Comparison of ENCODE assay signal across 23 cellular contexts in the genomic region with DNA sequence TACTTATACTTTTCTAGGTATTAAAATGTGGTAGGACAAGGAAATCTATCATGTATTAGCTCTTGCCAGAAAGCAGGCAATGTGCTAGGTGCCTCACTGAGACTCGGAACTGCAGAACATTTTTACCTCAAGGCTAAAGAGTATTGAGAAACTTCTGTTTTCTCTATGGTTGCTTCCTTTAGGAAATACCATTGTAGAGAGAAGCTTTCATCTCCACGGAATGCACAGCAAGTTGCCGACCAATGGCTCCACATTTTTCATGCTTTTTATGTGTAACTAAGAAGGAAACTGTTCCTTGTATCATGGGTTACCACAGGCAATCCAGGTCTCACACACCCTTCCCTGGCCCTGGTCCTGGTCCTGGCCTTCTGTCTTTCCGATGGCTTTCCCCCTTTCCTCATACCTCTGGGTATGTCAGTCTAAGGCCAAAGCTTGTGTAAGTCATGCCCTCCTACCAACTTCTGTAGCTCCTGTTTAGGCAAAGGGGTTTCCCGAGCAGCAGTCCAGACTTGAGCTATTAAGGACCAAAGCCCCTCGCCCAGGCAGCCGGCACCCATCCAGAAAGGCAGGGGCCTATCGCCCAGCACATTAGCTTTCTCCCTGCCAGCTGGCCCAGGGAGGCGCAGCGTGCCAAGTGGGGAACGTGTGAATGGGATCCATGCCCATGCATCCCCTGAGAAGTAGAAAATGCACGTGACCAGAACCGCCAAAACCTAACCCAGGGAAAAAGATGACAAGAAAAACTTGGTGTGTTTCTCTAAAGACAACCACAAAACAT.
DNase-seq lines count a peak whose midpoint lies in the region; TF ChIP-seq lines count a peak whose summit lies in the region.
"Had no signal": no experiment of that assay in that cellular context is flagged by ENCODE, and none has a peak within 500 bp of the region (broad histone marks: within the 10 kb centered on the region; RNA-seq: fewer than 3 reads in every experiment).

No MANE protein-coding gene starts in this region.

- H3K56ac ChIP-seq in mesendoderm (ENCODE audit: low read length): no peak overlapping the region

- H3K27me3 ChIP-seq in mesendoderm (ENCODE audit: insufficient read depth, low read length, poor library complexity): no peaks in the 10 kb centered on the region
- H3K27me3 ChIP-seq: SJSA1 had no signal

- H3K79me2 ChIP-seq in mesendoderm (ENCODE audit: control insufficient read depth, insufficient read depth, low read length): peaks cover 2% of the 10 kb centered on the region

- H3K4me3 ChIP-seq in SK-N-MC: no peak overlapping the region
- no peak overlapping the region for H3K4me3 ChIP-seq in epithelial cell of esophagus (ENCODE audit: low read length)
- H3K4me3 ChIP-seq in mesendoderm (ENCODE audit: low read length): no peak overlapping the region
- H3K4me3 ChIP-seq: SJSA1 had no signal

- no peak overlapping the region for H3K4me2 ChIP-seq in mesendoderm (ENCODE audit: low read length)

- H3K4me3 Mint-ChIP-seq in type B pancreatic cell: peak overlapping the region; percentile 53
- H3K4me3 Mint-ChIP-seq: activated naive CD4-positive, alpha-beta T cell treated with anti-CD3 and anti-CD28 coated beads, Interleukin-2, amount 50 U/mL, for 24 hours; activated T-cell treated with anti-CD3 and anti-CD28 coated beads, Interleukin-2, amount 50 U/mL, for 72 hours; neural crest cell; stimulated activated naive B cell treated with anti-CD40 and anti-IgM and Interleukin-4, amounts not matched to agents 10 μg/mL and 1 μg/mL and 100 μg/mL, for 72 hours; T-helper 2 cell treated with Interferon-gamma antibody and Interleukin-4, amounts not matched to agents 5 μg/mL and 100 μg/mL, for 36 hours; WTC11 had no signal

- peaks cover 33% of the 10 kb centered on the region for H3K36me3 Mint-ChIP-seq in type B pancreatic cell
- H3K36me3 Mint-ChIP-seq: activated naive CD4-positive, alpha-beta T cell treated with anti-CD3 and anti-CD28 coated beads, Interleukin-2, amount 50 U/mL, for 24 hours; stimulated activated naive B cell treated with anti-CD40 and anti-IgM and Interleukin-4, amounts not matched to agents 10 μg/mL and 1 μg/mL and 100 μg/mL, for 72 hours; WTC11 had no signal

- peak overlapping the region; percentile 82 for H3K27ac Mint-ChIP-seq in type B pancreatic cell
- H3K27ac Mint-ChIP-seq: activated naive CD4-positive, alpha-beta T cell treated with anti-CD3 and anti-CD28 coated beads, Interleukin-2, amount 50 U/mL, for 24 hours; activated T-cell treated with anti-CD3 and anti-CD28 coated beads, Interleukin-2, amount 50 U/mL, for 72 hours; stimulated activated naive B cell treated with anti-CD40 and anti-IgM and Interleukin-4, amounts not matched to agents 10 μg/mL and 1 μg/mL and 100 μg/mL, for 72 hours; T-helper 2 cell treated with Interferon-gamma antibody and Interleukin-4, amounts not matched to agents 5 μg/mL and 100 μg/mL, for 36 hours had no signal

- H3K27ac ChIP-seq in SK-N-MC (peak overlapping the region; percentile 83), mesendoderm (ENCODE audit: low read depth, low read length) (no peak overlapping the region)
- H3K27ac ChIP-seq: SJSA1 had no signal

- H3K27me3 Mint-ChIP-seq in type B pancreatic cell: no peaks in the 10 kb centered on the region

- no peak overlapping the region for H2BK120ac ChIP-seq in mesendoderm (ENCODE audit: low read depth, low read length)

- H4K8ac ChIP-seq in mesendoderm (ENCODE audit: low read depth, low read length): no peak overlapping the region

- H3K79me1 ChIP-seq in mesendoderm (ENCODE audit: low read length): peaks cover 10% of the 10 kb centered on the region

- DNase-seq in SK-N-MC (ENCODE audit: low read depth, low spot score) (peak; percentile 84), epithelial cell of esophagus (ENCODE audit: low read depth) (peak; percentile 57), mesendoderm (no peak), type B pancreatic cell (ENCODE audit: extremely low spot score, unreplicated experiment) (no peak), middle frontal gyrus (ENCODE audit: extremely low spot score, low spot score) (no peak), NCI-H510A (lab: John Stamatoyannopoulos, UW) (no peak), NCI-H1930 (lab: John Stamatoyannopoulos, UW) (no peak)
- DNase-seq: activated T-cell treated with anti-CD3 and anti-CD28 coated beads, Interleukin-2, amount 50 U/mL, for 72 hours; AML-193; COR-L47; effector CD4-positive, alpha-beta T cell; islet precursor cell; mesenchymal stem cell; NCI-H1092; NCI-H2107; NCI-H748 treated with DMSO at 0.1 percent for 48 hours; PC-3; stimulated activated naive B cell treated with anti-CD40 and anti-IgM and Interleukin-4, amounts not matched to agents 10 μg/mL and 1 μg/mL and 100 μg/mL, for 72 hours had no signal

- H3K36me3 ChIP-seq in SK-N-MC (ENCODE audit: insufficient read depth, low read length) (no peaks in the 10 kb centered on the region), mesendoderm (ENCODE audit: control insufficient read depth, insufficient read depth, low read length) (no peaks in the 10 kb centered on the region)
- H3K36me3 ChIP-seq: SJSA1 had no signal

- no peak overlapping the region for H3K23ac ChIP-seq in mesendoderm (ENCODE audit: low read length)

- H2BK15ac ChIP-seq in mesendoderm (replicated peaks; ENCODE audit: low read depth): no peak overlapping the region

- no CpG with 5 or more reads among the region's 13 CpGs for WGBS in mesendoderm (ENCODE audit: extremely low coverage, insufficient coverage, low lambda C conversion rate)

- H4K5ac ChIP-seq in mesendoderm (ENCODE audit: low read length): no peak overlapping the region

- H2BK5ac ChIP-seq in mesendoderm (ENCODE audit: low read length): no peak overlapping the region

- H2AK5ac ChIP-seq in mesendoderm (ENCODE audit: low read length): no peak overlapping the region

- peaks cover 12% of the 10 kb centered on the region for H3K4me1 ChIP-seq in mesendoderm (ENCODE audit: control insufficient read depth, low read depth, low read length)

- no peaks in the 10 kb centered on the region for H3K9me3 Mint-ChIP-seq in type B pancreatic cell
- H3K9me3 Mint-ChIP-seq: activated naive CD4-positive, alpha-beta T cell treated with anti-CD3 and anti-CD28 coated beads, Interleukin-2, amount 50 U/mL, for 24 hours; activated T-cell treated with anti-CD3 and anti-CD28 coated beads, Interleukin-2, amount 50 U/mL, for 72 hours; stimulated activated naive B cell treated with anti-CD40 and anti-IgM and Interleukin-4, amounts not matched to agents 10 μg/mL and 1 μg/mL and 100 μg/mL, for 72 hours; T-helper 2 cell treated with Interferon-gamma antibody and Interleukin-4, amounts not matched to agents 5 μg/mL and 100 μg/mL, for 36 hours; WTC11 had no signal

- no peak for TF ChIP-seq CTCF in epithelial cell of esophagus (IDR thresholded peaks at IDR 0.05; ENCODE audit: insufficient read depth, low read depth, low read length, missing control alignments)
- no peak for TF ChIP-seq CTCF in type B pancreatic cell (conservative IDR thresholded peaks at IDR 0.05)

- H3K9me3 ChIP-seq in SK-N-MC (ENCODE audit: low read depth, low read length): no peaks in the 10 kb centered on the region
- H3K9me3 ChIP-seq: SJSA1 had no signal

- H3K9ac ChIP-seq in SK-N-MC (ENCODE audit: insufficient read length) (no peak overlapping the region), mesendoderm (ENCODE audit: low read length) (no peak overlapping the region)

- peak overlapping the region; percentile 46 for H3K4ac ChIP-seq in mesendoderm (ENCODE audit: low read depth, low read length)

- H3K4me1 Mint-ChIP-seq in type B pancreatic cell (ENCODE audit: unreplicated experiment): peaks cover 75% of the 10 kb centered on the region
- H3K4me1 Mint-ChIP-seq: activated naive CD4-positive, alpha-beta T cell treated with anti-CD3 and anti-CD28 coated beads, Interleukin-2, amount 50 U/mL, for 24 hours had no signal

- H3K18ac ChIP-seq in mesendoderm (ENCODE audit: low read length): no peak overlapping the region

Comparison
In these comparisons a context has a peak if more than half of its experiments do, and no peak if none do; other contexts are left out.
1. DNase-seq: peak in SK-N-MC (single experiment) and epithelial cell of esophagus (single experiment); none in mesendoderm (single experiment), type B pancreatic cell (single experiment), middle frontal gyrus (single experiment), NCI-H510A (single experiment) and NCI-H1930 (0 of 2).